Comparison of ENCODE assay signal across 24 cellular contexts in the genomic region with DNA sequence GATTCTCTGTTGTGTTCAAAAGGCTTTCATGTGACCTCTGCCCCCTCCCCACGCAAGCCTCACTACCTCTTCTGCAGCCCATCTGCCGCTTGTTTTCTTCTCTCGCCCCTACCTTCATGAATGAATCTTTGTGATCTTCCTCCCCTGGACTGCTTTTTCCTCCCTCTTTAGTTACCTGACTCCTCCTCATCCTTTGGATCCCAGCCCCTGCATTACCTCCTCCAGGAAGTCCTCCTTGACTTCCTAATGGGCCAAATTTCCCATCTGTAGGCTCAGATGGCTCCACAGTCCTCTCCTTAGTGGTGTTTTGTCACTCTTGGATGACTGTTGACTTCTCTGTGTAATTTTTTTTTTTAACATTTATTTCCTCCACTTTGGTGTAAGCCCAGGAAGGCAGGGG.
"Had no signal": no experiment of that assay in that cellular context is flagged by ENCODE, and none has a peak within 500 bp of the region (broad histone marks: within the 10 kb centered on the region; RNA-seq: fewer than 3 reads in every experiment).

No MANE protein-coding gene starts in this region.

- H3K4me3 ChIP-seq: colonic mucosa, gastrocnemius medialis, pancreas, right lobe of liver, smooth muscle cell, tibial artery had no signal

- H3K27ac Mint-ChIP-seq: activated CD4-positive, alpha-beta memory T cell treated with anti-CD3 and anti-CD28 coated beads, Interleukin-2, amount 10 ng/mL, durations not matched to agents 7 days and 5 days; activated CD8-positive, alpha-beta memory T cell treated with anti-CD3 and anti-CD28 coated beads, Interleukin-2, amount 10 ng/mL, durations not matched to agents 7 days and 5 days; activated T-helper 2 cell treated with anti-CD3 and anti-CD28 coated beads, Interferon-gamma antibody, Interleukin-2, Interleukin-4, amounts not matched to agents 10 μg/mL and 5 μg/mL and 100 μg/mL, durations not matched to agents 14 hours and 24 hours and 36 hours; immature natural killer cell; stimulated activated memory B cell treated with anti-CD40 and anti-IgM and Interleukin-4, amounts not matched to agents 10 μg/mL and 1 μg/mL and 100 μg/mL, for 72 hours had no signal

- H3K36me3 Mint-ChIP-seq: activated CD8-positive, alpha-beta memory T cell treated with anti-CD3 and anti-CD28 coated beads, Interleukin-2, amount 10 ng/mL, durations not matched to agents 7 days and 5 days; immature natural killer cell; stimulated activated memory B cell treated with anti-CD40 and anti-IgM and Interleukin-4, amounts not matched to agents 10 μg/mL and 1 μg/mL and 100 μg/mL, for 72 hours had no signal

- H3K27me3 ChIP-seq: colonic mucosa, gastrocnemius medialis, pancreas, right lobe of liver, tibial artery had no signal

- H3K9me3 ChIP-seq: colonic mucosa, gastrocnemius medialis, pancreas, right lobe of liver, tibial artery had no signal

- H3K4me1 ChIP-seq: colonic mucosa, pancreas, right lobe of liver had no signal

- H3K27ac ChIP-seq: colonic mucosa, gastrocnemius medialis, pancreas, right lobe of liver, tibial artery had no signal

- H3K36me3 ChIP-seq: colonic mucosa, gastrocnemius medialis, pancreas, right lobe of liver, tibial artery had no signal

- H3K4me3 Mint-ChIP-seq: activated CD4-positive, alpha-beta memory T cell treated with anti-CD3 and anti-CD28 coated beads, Interleukin-2, amount 10 ng/mL, durations not matched to agents 7 days and 5 days; activated CD8-positive, alpha-beta memory T cell treated with anti-CD3 and anti-CD28 coated beads, Interleukin-2, amount 10 ng/mL, durations not matched to agents 7 days and 5 days; brain; central memory CD8-positive, alpha-beta T cell; immature natural killer cell; stimulated activated memory B cell treated with anti-CD40 and anti-IgM and Interleukin-4, amounts not matched to agents 10 μg/mL and 1 μg/mL and 100 μg/mL, for 72 hours; T-cell had no signal

- H3K27me3 Mint-ChIP-seq: activated CD4-positive, alpha-beta memory T cell treated with anti-CD3 and anti-CD28 coated beads, Interleukin-2, amount 10 ng/mL, durations not matched to agents 7 days and 5 days; brain; T-cell had no signal

- H3K9me3 Mint-ChIP-seq: activated CD4-positive, alpha-beta memory T cell treated with anti-CD3 and anti-CD28 coated beads, Interleukin-2, amount 10 ng/mL, durations not matched to agents 7 days and 5 days; activated T-helper 2 cell treated with anti-CD3 and anti-CD28 coated beads, Interferon-gamma antibody, Interleukin-2, Interleukin-4, amounts not matched to agents 10 μg/mL and 5 μg/mL and 100 μg/mL, durations not matched to agents 14 hours and 24 hours and 36 hours; central memory CD8-positive, alpha-beta T cell; immature natural killer cell; stimulated activated memory B cell treated with anti-CD40 and anti-IgM and Interleukin-4, amounts not matched to agents 10 μg/mL and 1 μg/mL and 100 μg/mL, for 72 hours; T-cell had no signal

- DNase-seq: activated CD4-positive, alpha-beta memory T cell treated with anti-CD3 and anti-CD28 coated beads, Interleukin-2, amount 10 ng/mL, durations not matched to agents 7 days and 5 days; activated CD4-positive, alpha-beta T cell treated with anti-CD3 and anti-CD28 coated beads for 48 hours; activated CD4-positive, CD25-positive, alpha-beta regulatory T cell; activated CD8-positive, alpha-beta memory T cell treated with anti-CD3 and anti-CD28 coated beads, Interleukin-2, amount 10 ng/mL, durations not matched to agents 7 days and 5 days; activated naive CD4-positive, alpha-beta T cell treated with Interleukin-2 at 50 U/mL for 16 hours; activated T-cell treated with anti-CD3 and anti-CD28 coated beads, Interleukin-2, amount 50 U/mL, for 1 hour; anterior cingulate cortex; colonic mucosa; gastrocnemius medialis; immature natural killer cell; kidney glomerular epithelial cell; left ventricle myocardium superior; right lobe of liver; stimulated activated CD4-positive, alpha-beta T cell treated with anti-CD3 and anti-CD28 coated beads, Interleukin-4, amount 100 ng/mL, for 24 hours; substantia nigra; T-cell; T-helper 9 cell; tibial artery had no signal

- H3K4me1 Mint-ChIP-seq: central memory CD8-positive, alpha-beta T cell; immature natural killer cell; stimulated activated memory B cell treated with anti-CD40 and anti-IgM and Interleukin-4, amounts not matched to agents 10 μg/mL and 1 μg/mL and 100 μg/mL, for 72 hours had no signal
